ENCODE assay signal across 16 cellular contexts in the genomic region with DNA sequence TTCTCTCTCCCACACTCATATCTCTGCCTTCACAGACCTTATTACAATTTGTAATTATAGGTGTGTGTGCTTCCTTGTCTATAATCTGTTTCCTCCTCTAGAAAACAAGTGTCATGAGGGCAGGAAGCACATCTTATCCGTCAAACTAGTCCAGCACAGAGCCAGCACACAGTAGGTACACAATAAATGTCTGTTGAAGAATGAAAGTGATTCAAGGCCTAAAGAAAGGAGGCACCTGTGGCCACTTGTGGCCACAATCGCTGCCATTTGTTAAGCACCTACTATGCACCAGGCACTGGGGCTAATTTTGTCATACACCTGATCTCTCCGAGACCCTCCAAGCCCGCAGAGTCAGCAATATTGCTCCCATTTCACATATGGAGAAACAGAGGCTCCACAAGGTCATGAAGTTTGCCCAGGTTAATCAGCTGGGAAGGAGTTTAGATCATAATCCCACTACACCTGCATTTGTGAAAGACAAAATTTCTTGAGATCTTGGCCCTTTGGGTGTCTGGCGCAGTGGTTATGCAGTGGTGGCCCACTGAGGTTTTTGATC.
DNase-seq lines count a peak whose midpoint lies in the region; TF ChIP-seq lines count a peak whose summit lies in the region.
"Had no signal": no experiment of that assay in that cellular context is flagged by ENCODE, and none has a peak within 500 bp of the region (broad histone marks: within the 10 kb centered on the region; RNA-seq: fewer than 3 reads in every experiment).

No MANE protein-coding gene starts in this region.

- no peaks in the 10 kb centered on the region for H3K27me3 ChIP-seq in adipocyte (replicated peaks; ENCODE audit: control insufficient read depth, insufficient read depth, low read length)
- H3K27me3 ChIP-seq in esophagus (ENCODE audit: control insufficient read depth in 1 of 2, insufficient read depth in 2 of 2, low read length in 2 of 2): no peaks in the 10 kb centered on the region
- no peaks in the 10 kb centered on the region for H3K27me3 ChIP-seq in muscle layer of duodenum (ENCODE audit: low read depth, low read length)
- H3K27me3 ChIP-seq in testis: no peaks in the 10 kb centered on the region

- H3K9me3 ChIP-seq in adipocyte (ENCODE audit: control insufficient read depth, low read length) (no peaks in the 10 kb centered on the region), esophagus (ENCODE audit: control insufficient read depth in 2 of 2, insufficient read depth in 1 of 2, low read depth in 1 of 2, low read length in 1 of 2) (no peaks in the 10 kb centered on the region), muscle layer of duodenum (ENCODE audit: control insufficient read depth in 1 of 2, low read length in 2 of 2) (no peaks in the 10 kb centered on the region), testis (no peaks in the 10 kb centered on the region)
- H3K9me3 ChIP-seq: SK-N-SH had no signal

- intact Hi-C loops in testis (cut with DNase I; ENCODE audit: low total_unique reads) (no loop called here), head of caudate nucleus (cut with DNase I) (no loop called here)

- H3K4me1 ChIP-seq in adipocyte (ENCODE audit: control insufficient read depth, insufficient read depth, low read length): peaks cover 75% of the 10 kb centered on the region
- peaks cover 21 to 49% of the 10 kb centered on the region in 2 donors for H3K4me1 ChIP-seq in esophagus (ENCODE audit: control insufficient read depth in 2 of 2, insufficient read depth in 2 of 2, low read length in 1 of 2)
- peaks cover 32 to 96% of the 10 kb centered on the region in 2 donors for H3K4me1 ChIP-seq in muscle layer of duodenum (ENCODE audit: control insufficient read depth in 1 of 2, insufficient read depth in 2 of 2, low read length in 2 of 2)
- peaks cover 73% of the 10 kb centered on the region for H3K4me1 ChIP-seq in testis

- no peak for TF ChIP-seq CTCF in testis (IDR thresholded peaks at IDR 0.05)

- H3K9ac ChIP-seq in adipocyte (ENCODE audit: low read length): peak overlapping the region; percentile 67
- H3K9ac ChIP-seq: SK-N-SH had no signal

- H3K4me3 ChIP-seq in adipocyte (ENCODE audit: low read length) (no peak overlapping the region), esophagus (ENCODE audit: low read depth in 1 of 2, low read length in 2 of 2) (no peak overlapping the region), muscle layer of duodenum (ENCODE audit: low read depth in 1 of 2, low read length in 2 of 2) (no peak overlapping the region), testis (no peak overlapping the region)

- H3K36me3 ChIP-seq in adipocyte (ENCODE audit: control insufficient read depth, insufficient read depth, low read length, severe bottlenecking) (peaks cover 17% of the 10 kb centered on the region), esophagus (ENCODE audit: control insufficient read depth in 2 of 2, insufficient read depth in 2 of 2, low read length in 1 of 2) (no peaks in the 10 kb centered on the region), muscle layer of duodenum (ENCODE audit: control insufficient read depth in 1 of 2, insufficient read depth in 2 of 2, low read length in 2 of 2) (peaks cover 0 to 4% of the 10 kb centered on the region in 2 donors), testis (ENCODE audit: low read depth, missing control alignments) (no peaks in the 10 kb centered on the region)

- H3K27ac ChIP-seq in esophagus (ENCODE audit: low read depth in 2 of 2, low read length in 1 of 2) (peak overlapping the region; percentile 62 to 75), muscle layer of duodenum (ENCODE audit: low read length) (peak overlapping the region; percentile 95), testis (peak overlapping the region; percentile 33 to 82)

- no peak for TF ChIP-seq POLR2A in testis (IDR thresholded peaks at IDR 0.05)

- DNase-seq in adipocyte (ENCODE audit: low read depth) (no peak), testis (no peak), NOMO-1 treated with dmso at 0.1 percent for 144 hours (lab: John Stamatoyannopoulos, UW; ENCODE audit: unreplicated experiment) (no peak), NK-92 (lab: John Stamatoyannopoulos, UW; ENCODE audit: unreplicated experiment) (no peak), head of caudate nucleus (no peak), NCI-H446 treated with DMSO at 0.1 percent for 48 hours (lab: John Stamatoyannopoulos, UW) (no peak)
- DNase-seq: activated CD4-positive, CD25-positive, alpha-beta regulatory T cell treated with anti-CD3 and anti-CD28 coated beads, Interleukin-2, amount 50 U/mL, for 72 hours; activated effector memory CD4-positive, alpha-beta T cell treated with Interleukin-2 at 50 U/mL for 16 hours; amniotic stem cell; CD4-positive, CD25-positive, alpha-beta regulatory T cell; DND-41; SK-N-SH; T-helper 9 cell; trophoblast cell had no signal

- 76 to 88% methylated on average over 5 of the region's 5 CpGs for WGBS in esophagus, 2 donors
- WGBS in testis, 2 donors: 74 to 81% methylated on average over 5 of the region's 5 CpGs
